20 cellular contexts compared by ENCODE assay signal in genomic region chr1:53246261-53247134, GRCh38. TPM values are rescaled to one million over a fixed set of nuclear protein-coding genes. Genes with fewer than 3 reads are reported as not detected.
DNase-seq lines count a peak whose midpoint lies in the region; ATAC-seq and TF ChIP-seq lines count a peak whose summit lies in the region.
"Had no signal": no experiment of that assay in that cellular context is flagged by ENCODE, and none has a peak within 500 bp of the region (broad histone marks: within the 10 kb centered on the region; RNA-seq: fewer than 3 reads in every experiment).

No MANE protein-coding gene starts in this region.

- in situ Hi-C loops in brain microvascular endothelial cell (cut with HindIII; ENCODE audit: low pct_ligation_motif_present, low sequenced_read_pairs) (no loop called here), GM13977 (cut with MboI; ENCODE audit: low pct_unique_long_range_greater_than_20kb, low sequenced_read_pairs, unreplicated experiment) (no loop called here)

- H3K27me3 Mint-ChIP-seq in naive B cell (no peaks in the 10 kb centered on the region), endodermal cell (ENCODE audit: insufficient read depth) (no peaks in the 10 kb centered on the region)
- H3K27me3 Mint-ChIP-seq: activated naive CD4-positive, alpha-beta T cell treated with anti-CD3 and anti-CD28 coated beads, Interleukin-2, amount 10 ng/mL, durations not matched to agents 7 days and 5 days had no signal

- H3K9ac ChIP-seq in endodermal cell (ENCODE audit: extremely low read depth, low read length, poor library complexity, severe bottlenecking) (no peak overlapping the region), MM.1S (ENCODE audit: low read length) (no peak overlapping the region)

- H3K9me3 ChIP-seq in DOHH2 (ENCODE audit: control insufficient read depth, insufficient read depth, low read length): no peaks in the 10 kb centered on the region
- H3K9me3 ChIP-seq in endodermal cell (ENCODE audit: control insufficient read depth, low read length): no peaks in the 10 kb centered on the region
- H3K9me3 ChIP-seq in MM.1S (replicated peaks; ENCODE audit: insufficient read depth, low read length): no peaks in the 10 kb centered on the region
- H3K9me3 ChIP-seq: tibial nerve had no signal

- TF ChIP-seq CTCF in DOHH2 (IDR thresholded peaks at IDR 0.05; ENCODE audit: low read depth, low read length, poor library complexity, severe bottlenecking) (no peak), brain microvascular endothelial cell (IDR thresholded peaks at IDR 0.05; ENCODE audit: low read depth, low read length, missing control alignments) (no peak), endodermal cell (conservative IDR thresholded peaks at IDR 0.05) (no peak), MM.1S (IDR thresholded peaks at IDR 0.05; ENCODE audit: low read length) (no peak), GM13977 (IDR thresholded peaks at IDR 0.05; ENCODE audit: extremely low read depth, insufficient read depth, missing control alignments) (no peak)

- H3K36me3 Mint-ChIP-seq in naive B cell (no peaks in the 10 kb centered on the region), endodermal cell (ENCODE audit: low read depth) (peaks cover 40% of the 10 kb centered on the region)

- H3K79me2 ChIP-seq in DOHH2 (ENCODE audit: control insufficient read depth, low read length): no peaks in the 10 kb centered on the region
- no peaks in the 10 kb centered on the region for H3K79me2 ChIP-seq in MM.1S (ENCODE audit: low read length)

- peak; percentile 37 to 65 for ATAC-seq in naive B cell (ENCODE audit: low read depth in 2 of 2)
- ATAC-seq: CD8-positive, alpha-beta T cell had no signal

- peak overlapping the region in 6 of 8 donors; percentile 16 to 67 (median 44) for H3K4me3 Mint-ChIP-seq in naive B cell
- no peak overlapping the region for H3K4me3 Mint-ChIP-seq in endodermal cell
- H3K4me3 Mint-ChIP-seq: activated naive CD4-positive, alpha-beta T cell treated with anti-CD3 and anti-CD28 coated beads, Interleukin-2, amount 10 ng/mL, durations not matched to agents 7 days and 5 days; CD8-positive, alpha-beta T cell had no signal

- H3F3A ChIP-seq in DOHH2 (ENCODE audit: control insufficient read depth, insufficient read depth) (peaks cover 4% of the 10 kb centered on the region), MM.1S (ENCODE audit: insufficient read depth, low read length) (no peaks in the 10 kb centered on the region)

- no peaks in the 10 kb centered on the region for H3K9me3 Mint-ChIP-seq in naive B cell
- H3K9me3 Mint-ChIP-seq in endodermal cell: no peaks in the 10 kb centered on the region
- H3K9me3 Mint-ChIP-seq: activated naive CD4-positive, alpha-beta T cell treated with anti-CD3 and anti-CD28 coated beads, Interleukin-2, amount 10 ng/mL, durations not matched to agents 7 days and 5 days; CD8-positive, alpha-beta T cell had no signal

- H2AFZ ChIP-seq in MM.1S (ENCODE audit: low read length): no peak overlapping the region

- H3K27ac ChIP-seq in DOHH2 (ENCODE audit: low read depth, low read length): peak overlapping the region; percentile 46
- H3K27ac ChIP-seq in brain microvascular endothelial cell: no peak overlapping the region
- H3K27ac ChIP-seq in endodermal cell (ENCODE audit: low read depth, low read length): no peak overlapping the region
- H3K27ac ChIP-seq in MM.1S (ENCODE audit: low read length): no peak overlapping the region
- H3K27ac ChIP-seq: cardiac muscle cell, tibial nerve had no signal

- H3K36me3 ChIP-seq in DOHH2 (ENCODE audit: control insufficient read depth, low read length) (peaks cover 68% of the 10 kb centered on the region), brain microvascular endothelial cell (replicated peaks) (peaks cover 6% of the 10 kb centered on the region), endodermal cell (ENCODE audit: control insufficient read depth, insufficient read depth, low read length) (peaks cover 63% of the 10 kb centered on the region), MM.1S (replicated peaks; ENCODE audit: insufficient read depth, low read length) (peaks cover 12% of the 10 kb centered on the region; the same call in 1 of the 2 replicates)
- H3K36me3 ChIP-seq: cardiac muscle cell had no signal

- no peaks in the 10 kb centered on the region for H4K20me1 ChIP-seq in DOHH2 (ENCODE audit: control insufficient read depth, insufficient read depth, low read depth, low read length)
- no peaks in the 10 kb centered on the region for H4K20me1 ChIP-seq in MM.1S (ENCODE audit: insufficient read depth, low read length)

- peak overlapping the region; percentile 63 for H3K4me2 ChIP-seq in DOHH2 (ENCODE audit: low read length)
- no peak overlapping the region for H3K4me2 ChIP-seq in MM.1S (ENCODE audit: low read depth, low read length)

- H3K4me3 ChIP-seq in DOHH2 (ENCODE audit: low read length): peak overlapping the region; percentile 27
- no peak overlapping the region for H3K4me3 ChIP-seq in brain microvascular endothelial cell (ENCODE audit: low read depth, low read length)
- no peak overlapping the region for H3K4me3 ChIP-seq in endodermal cell (ENCODE audit: low read length)
- H3K4me3 ChIP-seq in MM.1S (ENCODE audit: low read length): no peak overlapping the region
- H3K4me3 ChIP-seq: cardiac muscle cell, tibial nerve had no signal

- 68 to 100% methylated on average over 1 to 4 of the region's 4 CpGs for WGBS in endodermal cell (ENCODE audit: insufficient coverage in 1 of 2, insufficient read length in 1 of 2), 2 experiments

- H3K27ac Mint-ChIP-seq in naive B cell (peak overlapping the region in 3 of 6 donors; percentile 5 to 81 (median 38)), endodermal cell (no peak overlapping the region)
- H3K27ac Mint-ChIP-seq: activated naive CD4-positive, alpha-beta T cell treated with anti-CD3 and anti-CD28 coated beads, Interleukin-2, amount 10 ng/mL, durations not matched to agents 7 days and 5 days; CD8-positive, alpha-beta T cell; progenitor cell of endocrine pancreas had no signal

- H3K9me2 ChIP-seq in DOHH2 (replicated peaks; ENCODE audit: control insufficient read depth, low read length) (no peaks in the 10 kb centered on the region), MM.1S (replicated peaks; ENCODE audit: insufficient read depth, low read length) (no peaks in the 10 kb centered on the region)

- peak; percentile 75 for DNase-seq in HS-5 (ENCODE audit: low read depth)
- DNase-seq in brain microvascular endothelial cell: peak; percentile 63
- DNase-seq in naive B cell: no peak
- no peak for DNase-seq in NCI-H1417 treated with DMSO at 0.1 percent for 48 hours (lab: John Stamatoyannopoulos, UW)
- no peak for DNase-seq in endodermal cell
- DNase-seq in MM.1S: no peak
- no peak for DNase-seq in GM13977 (ENCODE audit: low spot score)
- DNase-seq: activated CD4-positive, alpha-beta T cell treated with anti-CD3 and anti-CD28 coated beads for 1 hour; activated CD8-positive, alpha-beta memory T cell treated with anti-CD3 and anti-CD28 coated beads, Interleukin-2, amount 50 U/mL, for 48 hours; activated naive CD4-positive, alpha-beta T cell treated with anti-CD3 and anti-CD28 coated beads, Interleukin-2, amount 10 ng/mL, durations not matched to agents 7 days and 5 days; CD8-positive, alpha-beta T cell; effector CD4-positive, alpha-beta T cell; NCI-H2081; NCI-H526; OCI-M1; T-helper 9 cell had no signal

- H3K4me1 Mint-ChIP-seq in naive B cell: peaks cover 23 to 27% (median 24%) of the 10 kb centered on the region in 3 donors
- H3K4me1 Mint-ChIP-seq in endodermal cell: no peaks in the 10 kb centered on the region
- H3K4me1 Mint-ChIP-seq: activated naive CD4-positive, alpha-beta T cell treated with anti-CD3 and anti-CD28 coated beads, Interleukin-2, amount 10 ng/mL, durations not matched to agents 7 days and 5 days had no signal

- H3K4me1 ChIP-seq in DOHH2 (ENCODE audit: control insufficient read depth, low read length) (peaks cover 29% of the 10 kb centered on the region), endodermal cell (ENCODE audit: control insufficient read depth, insufficient read depth, low read length) (no peaks in the 10 kb centered on the region), MM.1S (ENCODE audit: low read length) (peaks cover 6% of the 10 kb centered on the region)
- H3K4me1 ChIP-seq: tibial nerve had no signal

- H3K27me3 ChIP-seq in DOHH2 (ENCODE audit: control insufficient read depth, low read length) (no peaks in the 10 kb centered on the region), brain microvascular endothelial cell (replicated peaks) (no peaks in the 10 kb centered on the region), endodermal cell (ENCODE audit: control insufficient read depth, insufficient read depth, low read length, poor library complexity, severe bottlenecking) (no peaks in the 10 kb centered on the region), MM.1S (replicated peaks; ENCODE audit: insufficient read depth, low read length) (no peaks in the 10 kb centered on the region)
- H3K27me3 ChIP-seq: cardiac muscle cell, tibial nerve had no signal

RNA-seq across cellular contexts. Expression of gene MAGOH, which starts 8.2 kb away (rescaled TPM):
- polyA plus RNA-seq in naive B cell (ENCODE audit: low read depth in 6 of 6): 100 to 1,000 TPM in 5 of 6 donors, 10 to 100 TPM in 1; 44.2 to 124 (median 117) TPM
- 10 to 100 TPM; 59.1 to 74.7 TPM for total RNA-seq in endodermal cell
- polyA plus RNA-seq in endodermal cell (2013, experiment 1 of 2): 96.3 TPM
- 78.8 TPM for polyA plus RNA-seq in endodermal cell (2013, experiment 2 of 2)

RNA-seq across cellular contexts. Expression of gene CZIB, which starts 26.1 kb away (rescaled TPM):
- 10 to 100 TPM; 34.5 to 63.0 (median 52.5) TPM for polyA plus RNA-seq in naive B cell (ENCODE audit: low read depth in 6 of 6)
- 10 to 100 TPM; 64.4 to 74.2 TPM for total RNA-seq in endodermal cell
- polyA plus RNA-seq in endodermal cell (2013, experiment 1 of 2): 74.3 TPM
- polyA plus RNA-seq in endodermal cell (2013, experiment 2 of 2): 62.1 TPM

RNA-seq across cellular contexts. Expression of gene CPT2, which starts 49.9 kb away (rescaled TPM):
- polyA plus RNA-seq in naive B cell (ENCODE audit: low read depth in 6 of 6): 10 to 100 TPM; 21.2 to 39.1 (median 28.5) TPM
- 10 to 100 TPM; 28.7 to 31.3 TPM for total RNA-seq in endodermal cell
- 18.8 TPM for polyA plus RNA-seq in endodermal cell (2013, experiment 1 of 2)
- 19.3 TPM for polyA plus RNA-seq in endodermal cell (2013, experiment 2 of 2)

Comparison
In these comparisons a context has a peak if more than half of its experiments do, and no peak if none do; other contexts are left out.
1. DNase-seq: peak in HS-5 (single experiment) and brain microvascular endothelial cell (single experiment); none in naive B cell (single experiment), NCI-H1417 treated with DMSO at 0.1 percent for 48 hours (single experiment), endodermal cell (single experiment), MM.1S (single experiment) and GM13977 (single experiment).